ENCODE assay signal across 9 cellular contexts in the genomic region with DNA sequence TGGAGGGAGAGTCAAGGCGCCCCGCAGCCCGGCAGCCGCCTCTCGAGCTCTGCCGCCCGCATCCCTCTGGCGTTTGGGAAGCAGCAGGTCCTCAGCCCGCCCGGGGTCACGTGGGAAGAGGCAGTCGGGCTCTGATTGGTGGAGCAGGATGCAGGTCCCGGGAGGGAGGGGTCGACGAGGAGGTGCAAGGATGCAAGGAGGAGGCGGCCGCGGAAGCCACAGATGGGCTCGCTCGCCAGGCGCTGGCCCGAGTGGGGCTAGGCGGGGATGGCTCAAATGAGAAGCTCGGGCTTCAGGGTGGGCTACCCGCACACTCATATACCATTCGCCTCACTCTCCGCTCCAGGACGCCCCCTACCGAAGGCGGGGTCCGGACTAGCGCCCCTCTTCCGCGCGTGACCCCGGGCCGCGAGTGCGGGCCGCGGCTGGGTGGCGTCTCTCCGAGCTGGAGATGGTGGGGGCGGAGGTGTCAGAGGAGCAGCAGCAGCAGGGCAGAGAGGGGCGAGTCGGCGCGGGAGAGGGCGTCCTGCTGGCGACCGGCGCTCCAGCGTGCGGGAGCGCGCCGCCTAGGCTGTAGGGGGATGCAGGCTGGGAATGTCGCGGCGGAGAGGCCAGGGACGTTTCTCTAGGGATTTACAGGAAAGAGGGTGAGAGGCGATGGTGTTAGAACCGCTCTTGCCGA. TPM values are rescaled to one million over a fixed set of nuclear protein-coding genes. Genes with fewer than 3 reads are reported as not detected.
A peak's percentile ranks its signal among the peaks of the same experiment; 100 is the strongest.
DNase-seq lines count a peak whose midpoint lies in the region; ATAC-seq and TF ChIP-seq lines count a peak whose summit lies in the region.
"Had no signal": no experiment of that assay in that cellular context is flagged by ENCODE, and none has a peak within 500 bp of the region (broad histone marks: within the 10 kb centered on the region; RNA-seq: fewer than 3 reads in every experiment).

A gene with protein sequence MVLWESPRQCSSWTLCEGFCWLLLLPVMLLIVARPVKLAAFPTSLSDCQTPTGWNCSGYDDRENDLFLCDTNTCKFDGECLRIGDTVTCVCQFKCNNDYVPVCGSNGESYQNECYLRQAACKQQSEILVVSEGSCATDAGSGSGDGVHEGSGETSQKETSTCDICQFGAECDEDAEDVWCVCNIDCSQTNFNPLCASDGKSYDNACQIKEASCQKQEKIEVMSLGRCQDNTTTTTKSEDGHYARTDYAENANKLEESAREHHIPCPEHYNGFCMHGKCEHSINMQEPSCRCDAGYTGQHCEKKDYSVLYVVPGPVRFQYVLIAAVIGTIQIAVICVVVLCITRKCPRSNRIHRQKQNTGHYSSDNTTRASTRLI (minus strand): TSS at position 68 of the 682 bp plus-strand sequence. CDS start 409 bp downstream, outside the sequence.

- no peaks in the 10 kb centered on the region for H3K9me3 Mint-ChIP-seq in mesothelial cell of epicardium
- H3K9me3 Mint-ChIP-seq in stimulated activated memory B cell treated with anti-CD40 and anti-IgM and Interleukin-4, amounts not matched to agents 10 μg/mL and 1 μg/mL and 100 μg/mL, for 72 hours: no peaks in the 10 kb centered on the region

- TF ChIP-seq POLR2A in erythroblast (IDR thresholded peaks at IDR 0.05; ENCODE audit: low read length): no peak

- DNase-seq in NCI-H2227 treated with DMSO at 0.1 percent for 48 hours (lab: John Stamatoyannopoulos, UW): peak; percentile 98
- peak; percentile 3 for DNase-seq in activated T-cell treated with anti-CD3 and anti-CD28 coated beads for 4 hours
- DNase-seq in erythroblast (lab: John Stamatoyannopoulos, UW): peak; percentile 13 to 17
- peak; percentile 65 to 82 for DNase-seq in mesothelial cell of epicardium (ENCODE audit: low spot score in 2 of 2, unreplicated experiment in 2 of 2)

- H3K27me3 Mint-ChIP-seq in mesothelial cell of epicardium (ENCODE audit: low read depth): peaks cover 83% of the 10 kb centered on the region
- peaks cover 65% of the 10 kb centered on the region for H3K27me3 Mint-ChIP-seq in stimulated activated memory B cell treated with anti-CD40 and anti-IgM and Interleukin-4, amounts not matched to agents 10 μg/mL and 1 μg/mL and 100 μg/mL, for 72 hours

- no peak for TF ChIP-seq CTCF in mesothelial cell of epicardium (IDR thresholded peaks at IDR 0.05; ENCODE audit: unreplicated experiment)

- H3K27ac Mint-ChIP-seq in mesothelial cell of epicardium: peak within 1 kb of the TSS; percentile 11
- H3K27ac Mint-ChIP-seq in stimulated activated memory B cell treated with anti-CD40 and anti-IgM and Interleukin-4, amounts not matched to agents 10 μg/mL and 1 μg/mL and 100 μg/mL, for 72 hours: no peak within 1 kb of the TSS

- H3K4me3 Mint-ChIP-seq in mesothelial cell of epicardium: peak within 1 kb of the TSS; percentile 81
- H3K4me3 Mint-ChIP-seq in stimulated activated memory B cell treated with anti-CD40 and anti-IgM and Interleukin-4, amounts not matched to agents 10 μg/mL and 1 μg/mL and 100 μg/mL, for 72 hours: peak within 1 kb of the TSS; percentile 79

- H3K36me3 Mint-ChIP-seq in mesothelial cell of epicardium: no peaks in the 10 kb centered on the region
- H3K36me3 Mint-ChIP-seq in stimulated activated memory B cell treated with anti-CD40 and anti-IgM and Interleukin-4, amounts not matched to agents 10 μg/mL and 1 μg/mL and 100 μg/mL, for 72 hours: no peaks in the 10 kb centered on the region

- ATAC-seq in GM18502 (IDR thresholded peaks at IDR 0.05; ENCODE audit: poor library complexity, unreplicated experiment) (peak; percentile 85), HG02981 (IDR thresholded peaks at IDR 0.05; ENCODE audit: unreplicated experiment) (peak; percentile 50), GM18867 (IDR thresholded peaks at IDR 0.05; ENCODE audit: unreplicated experiment) (no peak)
- peak; percentile 53 for ATAC-seq in stimulated activated memory B cell treated with anti-CD40 and anti-IgM and Interleukin-4, amounts not matched to agents 10 μg/mL and 1 μg/mL and 100 μg/mL, for 72 hours

- H3K4me1 Mint-ChIP-seq in mesothelial cell of epicardium: peaks cover 49% of the 10 kb centered on the region
- peaks cover 32% of the 10 kb centered on the region for H3K4me1 Mint-ChIP-seq in stimulated activated memory B cell treated with anti-CD40 and anti-IgM and Interleukin-4, amounts not matched to agents 10 μg/mL and 1 μg/mL and 100 μg/mL, for 72 hours

RNA-seq across cellular contexts. Expression of the gene that starts here (rescaled TPM):
- total RNA-seq in mesothelial cell of epicardium: 16.6 to 18.1 TPM (median 17.5 TPM) in 3 replicates
- total RNA-seq: dermis microvascular lymphatic vessel endothelial cell had no signal

Comparison
In these comparisons a context has a peak if more than half of its experiments do, and no peak if none do; other contexts are left out.
1. DNase-seq: peak in every context shown above with its lines; median percentile 98 in NCI-H2227 treated with DMSO at 0.1 percent for 48 hours; 74 in mesothelial cell of epicardium; 15 in erythroblast; 3 in activated T-cell treated with anti-CD3 and anti-CD28 coated beads for 4 hours.